In genomic region chr2:60321816-60322215, GRCh38 we compare ENCODE assay signal across 19 cellular contexts.
DNase-seq lines count a peak whose midpoint lies in the region; ATAC-seq and TF ChIP-seq lines count a peak whose summit lies in the region.
"Had no signal": no experiment of that assay in that cellular context is flagged by ENCODE, and none has a peak within 500 bp of the region (broad histone marks: within the 10 kb centered on the region; RNA-seq: fewer than 3 reads in every experiment).

No MANE protein-coding gene starts in this region.

- TF ChIP-seq CTCF in esophagus muscularis mucosa (IDR thresholded peaks at IDR 0.05) (no peak), osteocyte (IDR thresholded peaks at IDR 0.05) (no peak), vagina (IDR thresholded peaks at IDR 0.05) (no peak), mesothelial cell of epicardium (IDR thresholded peaks at IDR 0.05; ENCODE audit: unreplicated experiment) (no peak)

- H3K27me3 Mint-ChIP-seq in osteocyte (ENCODE audit: unreplicated experiment) (peaks cover 34% of the 10 kb centered on the region), mesothelial cell of epicardium (ENCODE audit: low read depth) (peaks cover 2% of the 10 kb centered on the region)
- H3K27me3 Mint-ChIP-seq: CD4-positive, alpha-beta T cell had no signal

- H3K4me1 Mint-ChIP-seq in osteocyte (ENCODE audit: unreplicated experiment) (peaks cover 12% of the 10 kb centered on the region), mesothelial cell of epicardium (peaks cover 12% of the 10 kb centered on the region)
- H3K4me1 Mint-ChIP-seq: CD8-positive, alpha-beta memory T cell had no signal

- no peak for TF ChIP-seq POLR2A in esophagus muscularis mucosa (IDR thresholded peaks at IDR 0.05; ENCODE audit: low read depth)
- TF ChIP-seq POLR2A in vagina (IDR thresholded peaks at IDR 0.05) = no peak

- 89% methylated on average over 14 of the region's 14 CpGs for WGBS in esophagus muscularis mucosa

- intact Hi-C loops in esophagus muscularis mucosa (cut with DNase I) = no loop called here
- intact Hi-C loops in vagina (cut with DNase I) = no loop called here

- no peak overlapping the region for H3K27ac ChIP-seq in esophagus muscularis mucosa (replicated peaks in 1 of 4)
- H3K27ac ChIP-seq in vagina = no peak overlapping the region
- H3K27ac ChIP-seq: BLaER1 treated with 17β-estradiol and CSF1 and Interleukin-3, amounts not matched to agents 10 nM and 100 nM had no signal

- DNase-seq in esophagus muscularis mucosa (ENCODE audit: extremely low spot score) (peak; percentile 82), osteocyte (ENCODE audit: extremely low spot score, unreplicated experiment) (peak; percentile 49), vagina (ENCODE audit: extremely low spot score in 2 of 2) (peak; percentile 61 to 70), Ammon's horn (ENCODE audit: low spot score) (no peak), mesothelial cell of epicardium (ENCODE audit: low spot score in 2 of 2, unreplicated experiment in 2 of 2) (no peak)
- DNase-seq: BE2C; CD4-positive, alpha-beta T cell; CD8-positive, alpha-beta memory T cell; DMS 273 treated with DMSO at 0.1 percent for 48 hours; DMS79; EL; GDM1; H9 had no signal

- H3K36me3 Mint-ChIP-seq in osteocyte (ENCODE audit: unreplicated experiment) = no peaks in the 10 kb centered on the region
- H3K36me3 Mint-ChIP-seq in mesothelial cell of epicardium = peaks cover 3% of the 10 kb centered on the region
- H3K36me3 Mint-ChIP-seq: CD8-positive, alpha-beta memory T cell had no signal

- H3K9me3 ChIP-seq in esophagus muscularis mucosa (peaks cover 0 to 11% (median 5%) of the 10 kb centered on the region in 4 donors), vagina (no peaks in the 10 kb centered on the region)
- H3K9me3 ChIP-seq: BE2C had no signal

- H3K27ac Mint-ChIP-seq in osteocyte (ENCODE audit: unreplicated experiment) (no peak overlapping the region), mesothelial cell of epicardium (no peak overlapping the region)
- H3K27ac Mint-ChIP-seq: CD4-positive, alpha-beta T cell; CD8-positive, alpha-beta memory T cell; GM23338; H9 had no signal

- no peak overlapping the region for H3K4me3 ChIP-seq in esophagus muscularis mucosa
- no peak overlapping the region for H3K4me3 ChIP-seq in vagina
- H3K4me3 ChIP-seq: BLaER1 treated with 17β-estradiol and CSF1 and Interleukin-3, amounts not matched to agents 10 nM and 100 nM; GM12878; GM23338 had no signal

- H3K4me3 Mint-ChIP-seq in osteocyte (ENCODE audit: unreplicated experiment) (no peak overlapping the region), mesothelial cell of epicardium (no peak overlapping the region)
- H3K4me3 Mint-ChIP-seq: CD14-positive monocyte; CD4-positive, alpha-beta T cell; CD8-positive, alpha-beta memory T cell; GM23338; H9 had no signal

- ATAC-seq in GM21360 (IDR thresholded peaks at IDR 0.05; ENCODE audit: unreplicated experiment) = no peak
- ATAC-seq: GM12878, GM23338, HCT116 had no signal

- H3K27me3 ChIP-seq in esophagus muscularis mucosa = no peaks in the 10 kb centered on the region
- H3K27me3 ChIP-seq in vagina = no peaks in the 10 kb centered on the region
- H3K27me3 ChIP-seq: BE2C; BLaER1 treated with 17β-estradiol and CSF1 and Interleukin-3, amounts not matched to agents 10 nM and 100 nM had no signal

- H3K9me3 Mint-ChIP-seq in osteocyte (ENCODE audit: unreplicated experiment) = peaks cover 9% of the 10 kb centered on the region
- peaks cover 11% of the 10 kb centered on the region for H3K9me3 Mint-ChIP-seq in mesothelial cell of epicardium
- H3K9me3 Mint-ChIP-seq: GM23338 had no signal

- H3K4me1 ChIP-seq in esophagus muscularis mucosa (peaks cover 0 to 20% (median 18%) of the 10 kb centered on the region in 4 donors), vagina (no peaks in the 10 kb centered on the region)
- H3K4me1 ChIP-seq: BE2C had no signal

- TF ChIP-seq EP300 in esophagus muscularis mucosa (IDR thresholded peaks at IDR 0.05) = no peak

- H3K36me3 ChIP-seq in esophagus muscularis mucosa = no peaks in the 10 kb centered on the region
- no peaks in the 10 kb centered on the region for H3K36me3 ChIP-seq in vagina
- H3K36me3 ChIP-seq: BE2C; BLaER1 treated with 17β-estradiol and CSF1 and Interleukin-3, amounts not matched to agents 10 nM and 100 nM had no signal

Comparison
In these comparisons a context has a peak if more than half of its experiments do, and no peak if none do; other contexts are left out.
1. DNase-seq: peak in esophagus muscularis mucosa (single experiment), osteocyte (single experiment) and vagina (2 of 2); none in Ammon's horn (single experiment) and mesothelial cell of epicardium (0 of 2).